7 cellular contexts compared by ENCODE assay signal in genomic region chr2:145752091-145752806, GRCh38.
DNase-seq lines count a peak whose midpoint lies in the region; ATAC-seq and TF ChIP-seq lines count a peak whose summit lies in the region.

No MANE protein-coding gene starts in this region.

- no peaks in the 10 kb centered on the region for H3K36me3 Mint-ChIP-seq in osteocyte (ENCODE audit: unreplicated experiment)

- peak; percentile 82 for TF ChIP-seq CTCF in osteocyte (IDR thresholded peaks at IDR 0.05)

- ATAC-seq in GM18499 (IDR thresholded peaks at IDR 0.05; ENCODE audit: insufficient read depth, unreplicated experiment) = peak; percentile 3
- peak; percentile 30 for ATAC-seq in HG02678 (IDR thresholded peaks at IDR 0.05; ENCODE audit: unreplicated experiment)

- peak overlapping the region; percentile 15 for H3K27ac Mint-ChIP-seq in osteocyte (ENCODE audit: unreplicated experiment)

- DNase-seq in NCI-H1048 (lab: John Stamatoyannopoulos, UW) = peak; percentile 73
- DNase-seq in SW480 (ENCODE audit: low spot score) = peak; percentile 50
- DNase-seq in foreskin melanocyte = peak; percentile 70
- no peak for DNase-seq in osteocyte (ENCODE audit: extremely low spot score, unreplicated experiment)
- DNase-seq in ecto neural progenitor cell (ENCODE audit: low spot score) = no peak

- H3K4me3 Mint-ChIP-seq in osteocyte (ENCODE audit: unreplicated experiment) = no peak overlapping the region

- H3K4me1 Mint-ChIP-seq in osteocyte (ENCODE audit: unreplicated experiment) = peaks cover 37% of the 10 kb centered on the region

- no peaks in the 10 kb centered on the region for H3K27me3 Mint-ChIP-seq in osteocyte (ENCODE audit: unreplicated experiment)

- no peaks in the 10 kb centered on the region for H3K9me3 Mint-ChIP-seq in osteocyte (ENCODE audit: unreplicated experiment)

Comparison
In these comparisons a context has a peak if more than half of its experiments do, and no peak if none do; other contexts are left out.
1. DNase-seq: peak in NCI-H1048 (single experiment), SW480 (single experiment) and foreskin melanocyte (single experiment); none in osteocyte (single experiment) and ecto neural progenitor cell (single experiment).